ENCODE assay signal across 27 cellular contexts in the genomic region with DNA sequence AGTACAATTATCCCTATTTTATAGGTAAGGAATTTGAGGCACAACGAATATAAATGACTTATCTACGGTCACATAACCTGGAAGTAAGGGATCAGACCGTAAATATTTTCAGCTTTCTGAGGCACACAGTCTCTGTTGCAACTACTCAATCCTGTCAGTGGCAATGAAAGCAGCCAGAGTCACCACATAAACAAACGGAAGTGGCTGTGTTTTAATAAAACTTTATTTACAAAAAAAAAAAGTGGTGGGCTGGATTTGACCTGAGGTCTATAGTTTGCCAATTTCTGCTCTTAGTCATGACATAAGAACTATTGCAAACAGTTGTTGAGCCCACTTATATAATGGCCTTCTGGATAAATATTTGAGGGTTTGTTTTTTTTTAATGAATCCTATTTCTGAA. TPM values are rescaled to one million over a fixed set of nuclear protein-coding genes. Genes with fewer than 3 reads are reported as not detected.
"Had no signal": no experiment of that assay in that cellular context is flagged by ENCODE, and none has a peak within 500 bp of the region (broad histone marks: within the 10 kb centered on the region; RNA-seq: fewer than 3 reads in every experiment).

No MANE protein-coding gene starts in this region.

- H3K36me3 Mint-ChIP-seq: activated naive CD4-positive, alpha-beta T cell treated with anti-CD3 and anti-CD28 coated beads, Interleukin-2, amount 50 U/mL, for 24 hours; WTC11 had no signal

- H3K4me2 ChIP-seq: KMS-11 had no signal

- H3K27ac Mint-ChIP-seq: activated CD8-positive, alpha-beta T cell treated with anti-CD3 and anti-CD28 coated beads, Interleukin-2, amount 10 ng/mL, durations not matched to agents 7 days and 5 days; activated naive CD4-positive, alpha-beta T cell treated with anti-CD3 and anti-CD28 coated beads, Interleukin-2, amount 50 U/mL, for 24 hours; activated T-cell treated with anti-CD3 and anti-CD28 coated beads, Interleukin-2, amount 50 U/mL, for 24 hours; activated T-helper 1 cell treated with anti-CD3 and anti-CD28 coated beads, Interleukin-12 subunit alpha, Interleukin-12 subunit beta, Interleukin-2, Interleukin-4 antibody, amounts not matched to agents 30 ng/mL and 10 ng/mL and 1 ng/mL, durations not matched to agents 14 hours and 24 hours and 36 hours; T-helper 1 cell treated with Interleukin-12 subunit alpha and Interleukin-12 subunit beta and Interleukin-4 antibody, amounts not matched to agents 30 μg/mL and 1 μg/mL, for 36 hours; WTC11 had no signal

- H3K4me3 Mint-ChIP-seq: activated CD8-positive, alpha-beta T cell treated with anti-CD3 and anti-CD28 coated beads, Interleukin-2, amount 10 ng/mL, durations not matched to agents 7 days and 5 days; activated naive CD4-positive, alpha-beta T cell treated with anti-CD3 and anti-CD28 coated beads, Interleukin-2, amount 50 U/mL, for 24 hours; activated T-cell treated with anti-CD3 and anti-CD28 coated beads, Interleukin-2, amount 50 U/mL, for 24 hours; activated T-helper 1 cell treated with anti-CD3 and anti-CD28 coated beads, Interleukin-12 subunit alpha, Interleukin-12 subunit beta, Interleukin-2, Interleukin-4 antibody, amounts not matched to agents 30 ng/mL and 10 ng/mL and 1 ng/mL, durations not matched to agents 14 hours and 24 hours and 36 hours; T-helper 1 cell treated with Interleukin-12 subunit alpha and Interleukin-12 subunit beta and Interleukin-4 antibody, amounts not matched to agents 30 μg/mL and 1 μg/mL, for 36 hours; WTC11 had no signal

- H3K27ac ChIP-seq: KMS-11 had no signal

- H3K9ac ChIP-seq: KMS-11 had no signal

- DNase-seq: activated CD4-positive, alpha-beta T cell treated with anti-CD3 and anti-CD28 coated beads for 48 hours; activated CD4-positive, alpha-beta T cell treated with anti-CD3 and anti-CD28 coated beads, Interleukin-2, amount 50 U/mL, for 4 hours; activated CD4-positive, CD25-positive, alpha-beta regulatory T cell treated with anti-CD3 and anti-CD28 coated beads, Interleukin-2, amount 50 U/mL, for 72 hours; activated CD8-positive, alpha-beta T cell treated with anti-CD3 and anti-CD28 coated beads, Interleukin-2, amount 10 ng/mL, durations not matched to agents 7 days and 5 days; activated effector memory CD4-positive, alpha-beta T cell treated with Interleukin-2 at 50 U/mL for 16 hours; activated naive CD4-positive, alpha-beta T cell; activated T-cell treated with anti-CD3 and anti-CD28 coated beads, Interleukin-2, amount 50 U/mL, for 24 hours; aorta; central memory CD4-positive, alpha-beta T cell; MG63; MV-4-11; NCI-H1092 treated with DMSO at 0.1 percent for 48 hours; NCI-H1417 treated with DMSO at 0.1 percent for 48 hours; NCI-H1694; NCI-H2107; NCI-H345; NCI-H510A; NCI-H526 treated with DMSO at 0.1 percent for 48 hours; NCI-H82; NK-92 treated with Interleukin-12 subunit alpha and Interleukin-12 subunit beta, amount 100 ng/mL, for 24 hours; SHP77 treated with DMSO at 0.1 percent for 48 hours had no signal

- H3K4me1 Mint-ChIP-seq: activated naive CD4-positive, alpha-beta T cell treated with anti-CD3 and anti-CD28 coated beads, Interleukin-2, amount 50 U/mL, for 24 hours had no signal

- H3K27me3 ChIP-seq: MG63 had no signal

- H3K4me3 ChIP-seq: MG63 had no signal

- H3K9me3 Mint-ChIP-seq: activated naive CD4-positive, alpha-beta T cell treated with anti-CD3 and anti-CD28 coated beads, Interleukin-2, amount 50 U/mL, for 24 hours; activated T-cell treated with anti-CD3 and anti-CD28 coated beads, Interleukin-2, amount 50 U/mL, for 24 hours; activated T-helper 1 cell treated with anti-CD3 and anti-CD28 coated beads, Interleukin-12 subunit alpha, Interleukin-12 subunit beta, Interleukin-2, Interleukin-4 antibody, amounts not matched to agents 30 ng/mL and 10 ng/mL and 1 ng/mL, durations not matched to agents 14 hours and 24 hours and 36 hours; T-helper 1 cell treated with Interleukin-12 subunit alpha and Interleukin-12 subunit beta and Interleukin-4 antibody, amounts not matched to agents 30 μg/mL and 1 μg/mL, for 36 hours had no signal

- H3K36me3 ChIP-seq: MG63 had no signal

RNA-seq across cellular contexts. Expression of a gene that starts 29.6 kb away (rescaled TPM):
- total RNA-seq: activated CD8-positive, alpha-beta T cell treated with anti-CD3 and anti-CD28 coated beads, Interleukin-2, amount 10 ng/mL, durations not matched to agents 7 days and 5 days; activated T-helper 1 cell treated with anti-CD3 and anti-CD28 coated beads, Interleukin-12 subunit alpha, Interleukin-12 subunit beta, Interleukin-2, Interleukin-4 antibody, amounts not matched to agents 30 ng/mL and 10 ng/mL and 1 ng/mL, durations not matched to agents 14 hours and 24 hours and 36 hours; bronchial epithelial cell; WTC11 had no signal
- polyA plus RNA-seq: aorta had no signal
